ENCODE assay signal across 8 cellular contexts in genomic region chr14:71554959-71555612, GRCh38.
DNase-seq lines count a peak whose midpoint lies in the region; ATAC-seq, FAIRE-seq and TF ChIP-seq lines count a peak whose summit lies in the region.

No MANE protein-coding gene starts in this region.

- DNase-seq in HL-60 (ENCODE audit: low read depth in 1 of 2, low spot score in 1 of 2) (no peak), HepG2 (ENCODE audit: low spot score) (no peak), islet precursor cell (no peak), cerebellar nuclear complex (lab: John Stamatoyannopoulos, UW) (no peak), hypothalamus (lab: John Stamatoyannopoulos, UW) (no peak), H4 (ENCODE audit: low spot score) (no peak)

- H3K4me2 ChIP-seq in HepG2 (ENCODE audit: low read depth, low read length): no peak overlapping the region

- H3K9me3 ChIP-seq in HepG2 (ENCODE audit: low read length): no peaks in the 10 kb centered on the region

- H3K9ac ChIP-seq in HepG2 (ENCODE audit: insufficient read depth, low read depth, low read length): no peak overlapping the region

- no peak overlapping the region for H2AFZ ChIP-seq in HepG2 (ENCODE audit: low read length)

- intact Hi-C loops in HepG2 (cut with micrococcal nuclease; ENCODE audit: unreplicated experiment): no loop called here

- no peak for FAIRE-seq in HepG2 (lab: Jason Lieb, UNC)

- no TSS peak for BruUV-seq in HepG2 (replicated peaks; lab: Mats Ljungman, UMichigan)

- H3K27me3 ChIP-seq in HL-60 (ENCODE audit: insufficient read depth, poor library complexity, severe bottlenecking) (no peaks in the 10 kb centered on the region), HepG2 (ENCODE audit: control insufficient read depth in 1 of 2, insufficient read depth in 2 of 2, low read length in 2 of 2) (no peaks in the 10 kb centered on the region)

- peak; percentile 20 for ATAC-seq in GM18505 (IDR thresholded peaks at IDR 0.05; ENCODE audit: unreplicated experiment)
- ATAC-seq in GM21717 (IDR thresholded peaks at IDR 0.05; ENCODE audit: unreplicated experiment): peak; percentile 17
- ATAC-seq in HepG2: no peak

- H4K20me1 ChIP-seq in HepG2 (ENCODE audit: insufficient read depth, low read length): peaks cover 3% of the 10 kb centered on the region; the same call in 1 of the 2 replicates

- 98% methylated on average over 2 of the region's 2 CpGs for WGBS in HepG2 (ENCODE audit: low lambda C conversion rate)

- H3K36me3 ChIP-seq in HepG2 (replicated peaks in 1 of 2; ENCODE audit: control insufficient read depth in 1 of 2, insufficient read depth in 2 of 2, low read length in 2 of 2): no peaks in the 10 kb centered on the region

- no peaks in the 10 kb centered on the region for H3K79me2 ChIP-seq in HepG2 (ENCODE audit: insufficient read depth, low read length)

- TF ChIP-seq POLR2A in GM18505 (IDR thresholded peaks at IDR 0.05; ENCODE audit: borderline replicate concordance, extremely low read depth, insufficient read depth, insufficient read length): no peak
- TF ChIP-seq POLR2A in HepG2 (IDR thresholded peaks at IDR 0.05; ENCODE audit: insufficient read depth in 1 of 2, low read depth in 2 of 2, low read length in 2 of 2): no peak

- in situ Hi-C loops in HepG2 (cut with HindIII; ENCODE audit: extremely low pct_ligation_motif_present, low pct_unique_long_range_greater_than_20kb): no loop called here

- CTCF ChIA-PET in HepG2 (lab: Yijun Ruan, JAX; ENCODE audit: low intra/inter-chr PET ratio, low total read pairs): no interaction called here

- TF ChIP-seq CTCF in HL-60 (IDR thresholded peaks at IDR 0.05; ENCODE audit: insufficient read depth, low read length) (no peak), HepG2 (CRISPR knock-in tag; IDR thresholded peaks at IDR 0.05) (no peak)

- POLR2A ChIA-PET in HepG2 (lab: Yijun Ruan, JAX): no interaction called here

- peaks cover 47% of the 10 kb centered on the region for H3K4me1 ChIP-seq in HepG2 (ENCODE audit: insufficient read depth, low read length)

- H3K4me3 ChIP-seq in HL-60 (replicated peaks; ENCODE audit: insufficient read depth, low read length): no peak overlapping the region
- H3K4me3 ChIP-seq in HepG2 (replicated peaks in 1 of 3; ENCODE audit: insufficient read depth in 1 of 3, low read depth in 2 of 3, low read length in 3 of 3): no peak overlapping the region

- no peak for TF ChIP-seq RAD21 in HepG2 (CRISPR knock-in tag; IDR thresholded peaks at IDR 0.05)

- peak overlapping the region; percentile 40 for H3K27ac ChIP-seq in HL-60 (replicated peaks)
- no peak overlapping the region for H3K27ac ChIP-seq in HepG2 (ENCODE audit: extremely low read length, insufficient read depth, low read length)

- TF ChIP-seq EP300 in HepG2 (IDR thresholded peaks at IDR 0.05; ENCODE audit: low read depth in 2 of 2, low read length in 2 of 2): no peak
- no peak for TF ChIP-seq EP300 in HepG2 (CRISPR knock-in tag; IDR thresholded peaks at IDR 0.05; ENCODE audit: borderline replicate concordance)

TF ChIP-seq in HepG2, 621 proteins besides CTCF, POLR2A, EP300 and RAD21:
- no peak for TF ChIP-seq MAX (IDR thresholded peaks at IDR 0.05)
- no peak for TF ChIP-seq ZNF841 (CRISPR knock-in tag; IDR thresholded peaks at IDR 0.05; ENCODE audit: borderline replicate concordance)
- TF ChIP-seq ELF1 (CRISPR knock-in tag; IDR thresholded peaks at IDR 0.05): no peak
- TF ChIP-seq TSC22D2 (CRISPR knock-in tag; IDR thresholded peaks at IDR 0.05; ENCODE audit: borderline replicate concordance): no peak
- peak; percentile 92; the same call in 1 of the 2 replicates for TF ChIP-seq ZNF34 (CRISPR knock-in tag; IDR thresholded peaks at IDR 0.05; ENCODE audit: borderline replicate concordance)
- TF ChIP-seq ZNF850 (CRISPR knock-in tag; conservative IDR thresholded peaks at IDR 0.05): no peak
- no peak for TF ChIP-seq ZBTB14 (CRISPR knock-in tag; IDR thresholded peaks at IDR 0.05)
- no peak for TF ChIP-seq YY1 (IDR thresholded peaks at IDR 0.05; ENCODE audit: insufficient read depth, insufficient replicate concordance, low read depth, low read length)
